Comparison of ENCODE assay signal across 8 cellular contexts in genomic region chr1:6578624-6579373, GRCh38. TPM values are rescaled to one million over a fixed set of nuclear protein-coding genes. Genes with fewer than 3 reads are reported as not detected.
DNase-seq lines count a peak whose midpoint lies in the region; ATAC-seq and TF ChIP-seq lines count a peak whose summit lies in the region.

No MANE protein-coding gene starts in this region.

- H3K4me1 ChIP-seq in PC-9 (replicated peaks; ENCODE audit: insufficient read depth) (peaks cover 8% of the 10 kb centered on the region), endodermal cell (ENCODE audit: control insufficient read depth, insufficient read depth, low read length) (peaks cover 13% of the 10 kb centered on the region), neuronal stem cell (ENCODE audit: control insufficient read depth in 2 of 2, insufficient read depth in 1 of 2, low read depth in 1 of 2, low read length in 2 of 2) (peaks cover 14 to 27% of the 10 kb centered on the region in 2 donors)

- peak overlapping the region; percentile 14 for H2BK12ac ChIP-seq in neuronal stem cell (ENCODE audit: low read length)

- H3K23ac ChIP-seq in neuronal stem cell (ENCODE audit: low read depth, low read length, poor library complexity), result no peak overlapping the region

- H4K8ac ChIP-seq in neuronal stem cell (ENCODE audit: low read depth, low read length), result peak overlapping the region; percentile 52

- no peaks in the 10 kb centered on the region for H3K9me2 ChIP-seq in PC-9 (ENCODE audit: insufficient read depth)

- H2AFZ ChIP-seq in PC-9 (no peak overlapping the region), neuronal stem cell (ENCODE audit: low read length) (peak overlapping the region; percentile 91)

- H3K9me3 ChIP-seq in PC-9 (ENCODE audit: insufficient read depth, low read depth) (no peaks in the 10 kb centered on the region), endodermal cell (ENCODE audit: control insufficient read depth, low read length) (no peaks in the 10 kb centered on the region), neuronal stem cell (replicated peaks in 1 of 2; ENCODE audit: control insufficient read depth in 2 of 2, insufficient read depth in 1 of 2, low read depth in 1 of 2, low read length in 2 of 2) (no peaks in the 10 kb centered on the region)

- CTCF ChIA-PET in PC-9 (lab: Charles Lee), result no interaction called here

- H3K4me3 Mint-ChIP-seq in CD14-positive monocyte, result no peak overlapping the region
- H3K4me3 Mint-ChIP-seq in endodermal cell, result peak overlapping the region; percentile 86

- no peak overlapping the region for H3K9ac ChIP-seq in endodermal cell (ENCODE audit: extremely low read depth, low read length, poor library complexity, severe bottlenecking)
- peak overlapping the region; percentile 74 for H3K9ac ChIP-seq in neuronal stem cell (ENCODE audit: low read depth, low read length, poor library complexity)

- peak overlapping the region; percentile 77 for H3K14ac ChIP-seq in neuronal stem cell (ENCODE audit: low read length)

- peak overlapping the region; percentile 7 for H4K91ac ChIP-seq in neuronal stem cell (ENCODE audit: low read depth, low read length, poor library complexity)

- H2BK5ac ChIP-seq in neuronal stem cell (ENCODE audit: low read length), result peak overlapping the region; percentile 83

- H3K36me3 Mint-ChIP-seq in CD14-positive monocyte (peaks cover 0 to 1% of the 10 kb centered on the region in 2 donors), endodermal cell (ENCODE audit: low read depth) (peaks cover 7% of the 10 kb centered on the region)

- peak overlapping the region; percentile 95 for H3K18ac ChIP-seq in neuronal stem cell (ENCODE audit: low read length)

- H3K4me3 ChIP-seq in PC-9 (no peak overlapping the region), endodermal cell (ENCODE audit: low read length) (peak overlapping the region; percentile 93), neuronal stem cell (ENCODE audit: low read length in 2 of 2) (peak overlapping the region in 1 of 2 donors; percentile 69)

- H3K27me3 ChIP-seq in PC-9 (ENCODE audit: insufficient read depth, low read depth), result no peaks in the 10 kb centered on the region
- H3K27me3 ChIP-seq in endodermal cell (ENCODE audit: control insufficient read depth, insufficient read depth, low read length, poor library complexity, severe bottlenecking), result no peaks in the 10 kb centered on the region
- H3K27me3 ChIP-seq in neuronal stem cell (ENCODE audit: control insufficient read depth in 3 of 3, insufficient read depth in 3 of 3, low read depth in 1 of 3, low read length in 3 of 3), result no peaks in the 10 kb centered on the region

- H3K9me3 Mint-ChIP-seq in CD14-positive monocyte, result peaks cover 0 to 3% (median 0%) of the 10 kb centered on the region in 7 donors
- H3K9me3 Mint-ChIP-seq in endodermal cell, result no peaks in the 10 kb centered on the region

- H3K27me3 Mint-ChIP-seq in CD14-positive monocyte (ENCODE audit: low read depth in 3 of 3), result peaks cover 0 to 3% (median 1%) of the 10 kb centered on the region in 3 donors
- H3K27me3 Mint-ChIP-seq in endodermal cell (ENCODE audit: insufficient read depth), result no peaks in the 10 kb centered on the region

- H2BK120ac ChIP-seq in neuronal stem cell (ENCODE audit: low read depth, low read length), result peak overlapping the region; percentile 52

- peak overlapping the region; percentile 11 for H2BK15ac ChIP-seq in neuronal stem cell (ENCODE audit: low read length)

- no peaks in the 10 kb centered on the region for H3F3A ChIP-seq in PC-9 (ENCODE audit: insufficient read depth, low read depth)

- peak overlapping the region; percentile 53 for H3K4ac ChIP-seq in neuronal stem cell (ENCODE audit: low read length)

- H2AK5ac ChIP-seq in neuronal stem cell (ENCODE audit: low read depth, low read length), result peak overlapping the region; percentile 63

- no peaks in the 10 kb centered on the region for H3K36me3 ChIP-seq in PC-9 (ENCODE audit: low read depth)
- no peaks in the 10 kb centered on the region for H3K36me3 ChIP-seq in endodermal cell (ENCODE audit: control insufficient read depth, insufficient read depth, low read length)
- H3K36me3 ChIP-seq in neuronal stem cell (replicated peaks in 1 of 2; ENCODE audit: control insufficient read depth in 2 of 2, insufficient read depth in 2 of 2, low read length in 2 of 2), result peaks cover 6 to 11% of the 10 kb centered on the region in 2 donors

- H3K4me2 ChIP-seq in PC-9 (peak overlapping the region; percentile 90; the same call in 1 of the 2 replicates), neuronal stem cell (ENCODE audit: insufficient read depth, low read length, poor library complexity, severe bottlenecking) (no peak overlapping the region)

- no peaks in the 10 kb centered on the region for H4K20me1 ChIP-seq in PC-9 (ENCODE audit: insufficient read depth)

- H3K27ac ChIP-seq in PC-9 (no peak overlapping the region), endodermal cell (ENCODE audit: low read depth, low read length) (peak overlapping the region; percentile 67), neuronal stem cell (replicated peaks; ENCODE audit: low read length) (peak overlapping the region; percentile 65)

- peaks cover 10% of the 10 kb centered on the region for H3K79me1 ChIP-seq in neuronal stem cell (ENCODE audit: low read depth, low read length)

- peaks cover 34% of the 10 kb centered on the region for H3K4me1 Mint-ChIP-seq in CD14-positive monocyte
- peaks cover 23% of the 10 kb centered on the region for H3K4me1 Mint-ChIP-seq in endodermal cell

- peaks cover 11% of the 10 kb centered on the region for H3K79me2 ChIP-seq in PC-9 (ENCODE audit: low read depth)

- no TSS peak for BruUV-seq in PC-9 (replicated peaks; lab: Mats Ljungman, UMichigan)

- intact Hi-C loops in CD14-positive monocyte (cut with micrococcal nuclease), result no loop called here
- intact Hi-C loops in PC-9 (cut with micrococcal nuclease; ENCODE audit: unreplicated experiment), result loop anchor here (1.0 kb wide), 1 partner anchor 47 kb away; no protein-coding TSS in a partner anchor

- no peak for TF ChIP-seq CTCF in CD14-positive monocyte (IDR thresholded peaks at IDR 0.05)
- no peak for TF ChIP-seq CTCF in PC-9 (conservative IDR thresholded peaks at IDR 0.05)
- no peak for TF ChIP-seq CTCF in endodermal cell (conservative IDR thresholded peaks at IDR 0.05)

- POLR2A ChIA-PET in PC-9 (lab: Charles Lee; ENCODE audit: unreplicated experiment), result no interaction called here

- H3K27ac Mint-ChIP-seq in CD14-positive monocyte (peak overlapping the region; percentile 97 to 100 (median 99)), endodermal cell (peak overlapping the region; percentile 94)

- DNase-seq in CD14-positive monocyte (ENCODE audit: low spot score), result no peak
- DNase-seq in PC-9, result no peak
- DNase-seq in endodermal cell, result no peak
- DNase-seq in neuronal stem cell (ENCODE audit: low spot score), result no peak
- no peak for DNase-seq in DMS53 treated with DMSO at 0.1 percent for 48 hours (lab: John Stamatoyannopoulos, UW; ENCODE audit: unreplicated experiment)
- no peak for DNase-seq in NCI-H187 treated with DMSO at 0.1 percent for 48 hours (lab: John Stamatoyannopoulos, UW)

- ATAC-seq in GM19463 (IDR thresholded peaks at IDR 0.05; ENCODE audit: unreplicated experiment), result no peak
- no peak for ATAC-seq in HG02623 (IDR thresholded peaks at IDR 0.05; ENCODE audit: unreplicated experiment)

- WGBS in endodermal cell (ENCODE audit: insufficient coverage in 1 of 2, insufficient read length in 1 of 2), 2 experiments, result 88 to 91% methylated on average over 10 to 14 of the region's 14 CpGs
- no CpG with 5 or more reads among the region's 14 CpGs for WGBS in neuronal stem cell (ENCODE audit: extremely low coverage in 2 of 2, insufficient read length in 2 of 2, insufficient replicate concordance in 1 of 2), 2 donors

RNA-seq across cellular contexts. Expression of gene ZBTB48, which starts 1.0 kb away (rescaled TPM):
- 10 to 100 TPM; 13.2 to 23.0 TPM for polyA plus RNA-seq in CD14-positive monocyte
- total RNA-seq in PC-9 (2021) (17.2 and 25.5 TPM in 2 replicates), endodermal cell (10 to 100 TPM; 28.2 to 31.0 TPM)
- 22.8 TPM for polyA plus RNA-seq in endodermal cell (2013, experiment 1 of 2)
- 22.7 TPM for polyA plus RNA-seq in endodermal cell (2013, experiment 2 of 2)
- polyA plus RNA-seq in neuronal stem cell (2013, experiment 1 of 2), result 18.4 TPM
- polyA plus RNA-seq in neuronal stem cell (2013, experiment 2 of 2), result 16.7 TPM

RNA-seq across cellular contexts. Expression of gene TAS1R1, which starts 23.7 kb away (rescaled TPM):
- polyA plus RNA-seq in CD14-positive monocyte, result not detected
- not detected in 2 replicates for total RNA-seq in PC-9 (2021)
- under 1 TPM; 0.31 to 0.51 TPM for total RNA-seq in endodermal cell
- not detected for polyA plus RNA-seq in endodermal cell (2013, experiment 1 of 2)
- not detected for polyA plus RNA-seq in endodermal cell (2013, experiment 2 of 2)
- not detected for polyA plus RNA-seq in neuronal stem cell (2013, experiment 1 of 2)
- not detected for polyA plus RNA-seq in neuronal stem cell (2013, experiment 2 of 2)

RNA-seq across cellular contexts. Expression of gene KLHL21, which starts 23.9 kb away (rescaled TPM):
- polyA plus RNA-seq in CD14-positive monocyte, result 1 to 10 TPM; 5.9 to 7.3 TPM
- total RNA-seq in PC-9 (2021), result 20.6 and 24.4 TPM in 2 replicates
- total RNA-seq in endodermal cell, result 10 to 100 TPM; 10.9 to 13.2 TPM
- 8.8 TPM for polyA plus RNA-seq in endodermal cell (2013, experiment 1 of 2)
- 7.9 TPM for polyA plus RNA-seq in endodermal cell (2013, experiment 2 of 2)
- polyA plus RNA-seq in neuronal stem cell (2013, experiment 1 of 2), result 4.7 TPM
- polyA plus RNA-seq in neuronal stem cell (2013, experiment 2 of 2), result 4.8 TPM

RNA-seq across cellular contexts. Expression of gene NOL9, which starts 24.5 kb away (rescaled TPM):
- 1 to 10 TPM; 3.7 to 7.6 TPM for polyA plus RNA-seq in CD14-positive monocyte
- total RNA-seq in PC-9 (2021), result 17.6 and 28.4 TPM in 2 replicates
- 10 to 100 TPM; 35.0 to 43.9 TPM for total RNA-seq in endodermal cell
- polyA plus RNA-seq in endodermal cell (2013, experiment 1 of 2), result 16.8 TPM
- polyA plus RNA-seq in endodermal cell (2013, experiment 2 of 2), result 13.5 TPM
- 8.4 TPM for polyA plus RNA-seq in neuronal stem cell (2013, experiment 1 of 2)
- polyA plus RNA-seq in neuronal stem cell (2013, experiment 2 of 2), result 7.8 TPM

RNA-seq across cellular contexts. Expression of gene PHF13, which starts 34.7 kb away (rescaled TPM):
- 1 to 10 TPM; 1.0 to 1.7 TPM for polyA plus RNA-seq in CD14-positive monocyte
- 18.2 and 20.9 TPM in 2 replicates for total RNA-seq in PC-9 (2021)
- 10 to 100 TPM; 36.9 to 47.8 TPM for total RNA-seq in endodermal cell
- 27.3 TPM for polyA plus RNA-seq in endodermal cell (2013, experiment 1 of 2)
- polyA plus RNA-seq in endodermal cell (2013, experiment 2 of 2), result 25.9 TPM
- 25.0 TPM for polyA plus RNA-seq in neuronal stem cell (2013, experiment 1 of 2)
- polyA plus RNA-seq in neuronal stem cell (2013, experiment 2 of 2), result 25.4 TPM
